28 cellular contexts compared by ENCODE assay signal in genomic region chr6:84139311-84139710, GRCh38.
"Had no signal": no experiment of that assay in that cellular context is flagged by ENCODE, and none has a peak within 500 bp of the region (broad histone marks: within the 10 kb centered on the region; RNA-seq: fewer than 3 reads in every experiment).

No MANE protein-coding gene starts in this region.

- H3K4me1 ChIP-seq: stomach, suprapubic skin, testis, thyroid gland, tibial artery, tibial nerve, transverse colon, upper lobe of left lung, upper lobe of right lung, uterus had no signal

- H3K4me3 Mint-ChIP-seq: stimulated activated effector memory CD8-positive, alpha-beta T cell treated with anti-CD3 and anti-CD28 coated beads, Interleukin-12 subunit alpha, Interleukin-12 subunit beta, amount 100 ng/mL, for 72 hours; stimulated activated memory B cell treated with anti-CD40 and anti-IgM and Interleukin-4, amounts not matched to agents 10 μg/mL and 1 μg/mL and 100 μg/mL, for 72 hours; stimulated activated naive B cell treated with anti-CD40 and anti-IgM and Interleukin-4, amounts not matched to agents 10 μg/mL and 1 μg/mL and 100 μg/mL, for 72 hours; stimulated activated naive CD8-positive, alpha-beta T cell treated with anti-CD3 and anti-CD28 coated beads, Interleukin-15, amount 100 ng/mL, for 72 hours; stimulated activated naive CD8-positive, alpha-beta T cell treated with anti-CD3 and anti-CD28 coated beads, Interleukin-15, Interleukin-2, amounts not matched to agents 100 ng/mL and 50 ng/mL, for 24 hours; type B pancreatic cell had no signal

- H3K4me3 ChIP-seq: stomach, suprapubic skin, testis, thoracic aorta, thyroid gland, tibial artery, tibial nerve, transverse colon, upper lobe of left lung, upper lobe of right lung, uterus, vagina had no signal

- DNase-seq: stimulated activated CD4-positive, alpha-beta T cell treated with anti-CD3 and anti-CD28 coated beads, Interleukin-2, amount 100 ng/mL, for 48 hours; stimulated activated CD4-positive, alpha-beta T cell treated with anti-CD3 and anti-CD28 coated beads, Interleukin-4, amount 100 ng/mL, for 1 hour; stimulated activated CD4-positive, alpha-beta T cell treated with anti-CD3 and anti-CD28 coated beads, Interleukin-4, amount 100 ng/mL, for 24 hours; stimulated activated CD4-positive, alpha-beta T cell treated with anti-CD3 and anti-CD28 coated beads, Interleukin-4, amount 100 ng/mL, for 4 hours; stimulated activated CD8-positive, alpha-beta memory T cell treated with anti-CD3 and anti-CD28 coated beads, Interleukin-4, amount 100 ng/mL, for 48 hours; stimulated activated naive B cell treated with anti-CD40 and anti-IgM and Interleukin-4, amounts not matched to agents 10 μg/mL and 1 μg/mL and 100 μg/mL, for 72 hours; stimulated activated naive CD4-positive, alpha-beta T cell; stimulated activated naive CD4-positive, alpha-beta T cell treated with Interleukin-2 at 50 U/mL for 16 hours; stimulated activated naive CD8-positive, alpha-beta T cell treated with anti-CD3 and anti-CD28 coated beads, Interleukin-15, amount 100 ng/mL, for 72 hours; stimulated activated naive CD8-positive, alpha-beta T cell treated with anti-CD3 and anti-CD28 coated beads, Interleukin-15, Interleukin-2, amounts not matched to agents 100 U/mL and 50 U/mL, for 24 hours; stomach; substantia nigra; testis; thyroid gland; tibial artery; transverse colon; trophoblast cell; upper lobe of left lung; upper lobe of right lung; uterus had no signal

- H3K27me3 ChIP-seq: stomach, suprapubic skin, testis, thyroid gland, tibial artery, tibial nerve, transverse colon, upper lobe of left lung, upper lobe of right lung, uterus, vagina had no signal

- H3K27ac Mint-ChIP-seq: stimulated activated effector memory CD8-positive, alpha-beta T cell treated with anti-CD3 and anti-CD28 coated beads, Interleukin-12 subunit alpha, Interleukin-12 subunit beta, amount 100 ng/mL, for 72 hours; stimulated activated memory B cell treated with anti-CD40 and anti-IgM and Interleukin-4, amounts not matched to agents 10 μg/mL and 1 μg/mL and 100 μg/mL, for 72 hours; stimulated activated naive B cell treated with anti-CD40 and anti-IgM and Interleukin-4, amounts not matched to agents 10 μg/mL and 1 μg/mL and 100 μg/mL, for 72 hours; stimulated activated naive CD8-positive, alpha-beta T cell treated with anti-CD3 and anti-CD28 coated beads, Interleukin-15, amount 100 ng/mL, for 72 hours; stimulated activated naive CD8-positive, alpha-beta T cell treated with anti-CD3 and anti-CD28 coated beads, Interleukin-15, Interleukin-2, amounts not matched to agents 100 ng/mL and 50 ng/mL, for 24 hours; type B pancreatic cell had no signal

- H3K9me3 Mint-ChIP-seq: stimulated activated effector memory CD8-positive, alpha-beta T cell treated with anti-CD3 and anti-CD28 coated beads, Interleukin-12 subunit alpha, Interleukin-12 subunit beta, amount 100 ng/mL, for 72 hours; stimulated activated memory B cell treated with anti-CD40 and anti-IgM and Interleukin-4, amounts not matched to agents 10 μg/mL and 1 μg/mL and 100 μg/mL, for 72 hours; stimulated activated naive B cell treated with anti-CD40 and anti-IgM and Interleukin-4, amounts not matched to agents 10 μg/mL and 1 μg/mL and 100 μg/mL, for 72 hours; stimulated activated naive CD8-positive, alpha-beta T cell treated with anti-CD3 and anti-CD28 coated beads, Interleukin-15, amount 100 ng/mL, for 72 hours; stimulated activated naive CD8-positive, alpha-beta T cell treated with anti-CD3 and anti-CD28 coated beads, Interleukin-15, Interleukin-2, amounts not matched to agents 100 ng/mL and 50 ng/mL, for 24 hours; type B pancreatic cell had no signal

- H3K36me3 ChIP-seq: thoracic aorta, upper lobe of right lung, uterus had no signal

- H3K27ac ChIP-seq: stomach, suprapubic skin, testis, thoracic aorta, tibial artery, tibial nerve, transverse colon, upper lobe of left lung, upper lobe of right lung, uterus, vagina had no signal

- H3K9me3 ChIP-seq: stomach, suprapubic skin, testis, thoracic aorta, thyroid gland, tibial artery, transverse colon, upper lobe of left lung, upper lobe of right lung, uterus, vagina had no signal

- H3K27me3 Mint-ChIP-seq: stimulated activated memory B cell treated with anti-CD40 and anti-IgM and Interleukin-4, amounts not matched to agents 10 μg/mL and 1 μg/mL and 100 μg/mL, for 72 hours; stimulated activated naive B cell treated with anti-CD40 and anti-IgM and Interleukin-4, amounts not matched to agents 10 μg/mL and 1 μg/mL and 100 μg/mL, for 72 hours; stimulated activated naive CD8-positive, alpha-beta T cell treated with anti-CD3 and anti-CD28 coated beads, Interleukin-15, amount 100 ng/mL, for 72 hours; stimulated activated naive CD8-positive, alpha-beta T cell treated with anti-CD3 and anti-CD28 coated beads, Interleukin-15, Interleukin-2, amounts not matched to agents 100 ng/mL and 50 ng/mL, for 24 hours; type B pancreatic cell had no signal

- ATAC-seq: stimulated activated effector memory CD8-positive, alpha-beta T cell treated with anti-CD3 and anti-CD28 coated beads, Interleukin-12 subunit alpha, Interleukin-12 subunit beta, amount 100 ng/mL, for 72 hours; stimulated activated naive B cell treated with anti-CD40 and anti-IgM and Interleukin-4, amounts not matched to agents 10 μg/mL and 1 μg/mL and 100 μg/mL, for 72 hours; stimulated activated naive CD8-positive, alpha-beta T cell treated with anti-CD3 and anti-CD28 coated beads, Interleukin-15, amount 100 ng/mL, for 72 hours; stimulated activated naive CD8-positive, alpha-beta T cell treated with anti-CD3 and anti-CD28 coated beads, Interleukin-15, Interleukin-2, amounts not matched to agents 100 U/mL and 50 U/mL, for 24 hours; upper lobe of right lung had no signal

- H3K4me1 Mint-ChIP-seq: stimulated activated effector memory CD8-positive, alpha-beta T cell treated with anti-CD3 and anti-CD28 coated beads, Interleukin-12 subunit alpha, Interleukin-12 subunit beta, amount 100 ng/mL, for 72 hours; stimulated activated memory B cell treated with anti-CD40 and anti-IgM and Interleukin-4, amounts not matched to agents 10 μg/mL and 1 μg/mL and 100 μg/mL, for 72 hours had no signal
